38 cellular contexts compared by ENCODE assay signal in genomic region chr15:23539892-23540291, GRCh38. TPM values are rescaled to one million over a fixed set of nuclear protein-coding genes. Genes with fewer than 3 reads are reported as not detected.
"Had no signal": no experiment of that assay in that cellular context is flagged by ENCODE, and none has a peak within 500 bp of the region (broad histone marks: within the 10 kb centered on the region; RNA-seq: fewer than 3 reads in every experiment).

No MANE protein-coding gene starts in this region.

- H3K4me3 ChIP-seq: ascending aorta, cardiac muscle cell had no signal

- H3K9me3 Mint-ChIP-seq: activated naive CD4-positive, alpha-beta T cell treated with anti-CD3 and anti-CD28 coated beads, Interleukin-2, amount 10 ng/mL, durations not matched to agents 7 days and 5 days had no signal

- H3K4me1 ChIP-seq: ascending aorta had no signal

- H3K36me3 ChIP-seq: ascending aorta, cardiac muscle cell had no signal

- H3K27me3 Mint-ChIP-seq: activated B cell treated with CpG ODN at 0.5 μM for 24 hours; activated CD4-positive, alpha-beta memory T cell treated with anti-CD3 and anti-CD28 coated beads, Interleukin-2, amount 10 ng/mL, durations not matched to agents 7 days and 5 days; activated CD4-positive, alpha-beta T cell treated with anti-CD3 and anti-CD28 coated beads, Interleukin-2, amount 10 ng/mL, durations not matched to agents 24 days and 14 days; activated CD8-positive, alpha-beta memory T cell treated with anti-CD3 and anti-CD28 coated beads, Interleukin-2, amount 10 ng/mL, durations not matched to agents 7 days and 5 days; activated naive CD4-positive, alpha-beta T cell treated with anti-CD3 and anti-CD28 coated beads, Interleukin-2, amount 10 ng/mL, durations not matched to agents 7 days and 5 days; activated naive CD4-positive, alpha-beta T cell treated with anti-CD3 and anti-CD28 coated beads, Interleukin-2, amount 50 U/mL, for 24 hours; activated naive CD8-positive, alpha-beta T cell; activated naive CD8-positive, alpha-beta T cell treated with anti-CD3 and anti-CD28 coated beads, Interleukin-2, amount 10 ng/mL, durations not matched to agents 7 days and 5 days; activated naive CD8-positive, alpha-beta T cell treated with anti-CD3 and anti-CD28 coated beads, Interleukin-2, amount 50 U/mL, for 24 hours; activated T-cell treated with anti-CD3 and anti-CD28 coated beads, Interleukin-2, amount 50 U/mL, for 24 hours; central memory CD8-positive, alpha-beta T cell had no signal

- H3K4me3 Mint-ChIP-seq: activated B cell treated with CpG ODN at 0.5 μM for 24 hours; activated CD4-positive, alpha-beta memory T cell treated with anti-CD3 and anti-CD28 coated beads, Interleukin-2, amount 10 ng/mL, durations not matched to agents 7 days and 5 days; activated CD4-positive, alpha-beta T cell treated with anti-CD3 and anti-CD28 coated beads, Interleukin-2, amount 10 ng/mL, durations not matched to agents 24 days and 14 days; activated CD8-positive, alpha-beta memory T cell treated with anti-CD3 and anti-CD28 coated beads, Interleukin-2, amount 10 ng/mL, durations not matched to agents 7 days and 5 days; activated CD8-positive, alpha-beta T cell treated with anti-CD3 and anti-CD28 coated beads, Interleukin-2, amount 10 ng/mL, durations not matched to agents 7 days and 5 days; activated naive CD4-positive, alpha-beta T cell treated with anti-CD3 and anti-CD28 coated beads, Interleukin-2, amount 10 ng/mL, durations not matched to agents 7 days and 5 days; activated naive CD4-positive, alpha-beta T cell treated with anti-CD3 and anti-CD28 coated beads, Interleukin-2, amount 50 U/mL, for 24 hours; activated naive CD8-positive, alpha-beta T cell; activated naive CD8-positive, alpha-beta T cell treated with anti-CD3 and anti-CD28 coated beads, Interleukin-2, amount 10 ng/mL, durations not matched to agents 7 days and 5 days; activated naive CD8-positive, alpha-beta T cell treated with anti-CD3 and anti-CD28 coated beads, Interleukin-2, amount 50 U/mL, for 24 hours; activated T-cell treated with anti-CD3 and anti-CD28 coated beads, Interleukin-2, amount 50 U/mL, for 24 hours; brain; central memory CD8-positive, alpha-beta T cell; T-helper 1 cell treated with Interleukin-12 subunit alpha and Interleukin-12 subunit beta and Interleukin-4 antibody, amounts not matched to agents 30 μg/mL and 1 μg/mL, for 36 hours; T-helper 2 cell treated with Interferon-gamma antibody and Interleukin-4, amounts not matched to agents 5 μg/mL and 100 μg/mL, for 36 hours had no signal

- H3K36me3 Mint-ChIP-seq: activated CD8-positive, alpha-beta memory T cell treated with anti-CD3 and anti-CD28 coated beads, Interleukin-2, amount 10 ng/mL, durations not matched to agents 7 days and 5 days; activated naive CD4-positive, alpha-beta T cell treated with anti-CD3 and anti-CD28 coated beads, Interleukin-2, amount 10 ng/mL, durations not matched to agents 7 days and 5 days; activated naive CD4-positive, alpha-beta T cell treated with anti-CD3 and anti-CD28 coated beads, Interleukin-2, amount 50 U/mL, for 24 hours; activated naive CD8-positive, alpha-beta T cell; activated naive CD8-positive, alpha-beta T cell treated with anti-CD3 and anti-CD28 coated beads, Interleukin-2, amount 10 ng/mL, durations not matched to agents 7 days and 5 days; brain had no signal

- H3K4me1 Mint-ChIP-seq: activated B cell treated with CpG ODN at 0.5 μM for 24 hours; activated CD4-positive, alpha-beta memory T cell treated with anti-CD3 and anti-CD28 coated beads, Interleukin-2, amount 10 ng/mL, durations not matched to agents 7 days and 5 days; activated CD4-positive, alpha-beta T cell treated with anti-CD3 and anti-CD28 coated beads, Interleukin-2, amount 10 ng/mL, durations not matched to agents 24 days and 14 days; activated CD8-positive, alpha-beta memory T cell treated with anti-CD3 and anti-CD28 coated beads, Interleukin-2, amount 10 ng/mL, durations not matched to agents 7 days and 5 days; activated naive CD4-positive, alpha-beta T cell treated with anti-CD3 and anti-CD28 coated beads, Interleukin-2, amount 10 ng/mL, durations not matched to agents 7 days and 5 days; activated naive CD4-positive, alpha-beta T cell treated with anti-CD3 and anti-CD28 coated beads, Interleukin-2, amount 50 U/mL, for 24 hours; activated naive CD8-positive, alpha-beta T cell treated with anti-CD3 and anti-CD28 coated beads, Interleukin-2, amount 10 ng/mL, durations not matched to agents 7 days and 5 days; activated naive CD8-positive, alpha-beta T cell treated with anti-CD3 and anti-CD28 coated beads, Interleukin-2, amount 50 U/mL, for 24 hours; central memory CD8-positive, alpha-beta T cell had no signal

- ATAC-seq: activated CD8-positive, alpha-beta memory T cell treated with anti-CD3 and anti-CD28 coated beads, Interleukin-2, amount 10 ng/mL, durations not matched to agents 7 days and 5 days; activated CD8-positive, alpha-beta T cell treated with anti-CD3 and anti-CD28 coated beads, Interleukin-2, amount 10 ng/mL, durations not matched to agents 7 days and 5 days; activated naive CD8-positive, alpha-beta T cell treated with anti-CD3 and anti-CD28 coated beads, Interleukin-2, amount 50 U/mL, for 24 hours had no signal

- DNase-seq: activated B cell treated with CpG ODN at 0.5 μM for 24 hours; activated CD4-positive, alpha-beta memory T cell treated with anti-CD3 and anti-CD28 coated beads, Interleukin-2, amount 10 ng/mL, durations not matched to agents 7 days and 5 days; activated CD4-positive, alpha-beta T cell treated with anti-CD3 and anti-CD28 coated beads for 4 hours; activated CD4-positive, alpha-beta T cell treated with anti-CD3 and anti-CD28 coated beads, Interleukin-2, amount 10 ng/mL, durations not matched to agents 24 days and 14 days; activated CD4-positive, alpha-beta T cell treated with anti-CD3 and anti-CD28 coated beads, Interleukin-2, amount 50 U/mL, for 1 hour; activated CD4-positive, alpha-beta T cell treated with anti-CD3 and anti-CD28 coated beads, Interleukin-2, amount 50 U/mL, for 4 hours; activated CD4-positive, CD25-positive, alpha-beta regulatory T cell treated with anti-CD3 and anti-CD28 coated beads, Interleukin-2, amount 50 U/mL, for 72 hours; activated CD8-positive, alpha-beta memory T cell treated with anti-CD3 and anti-CD28 coated beads for 24 hours; activated CD8-positive, alpha-beta memory T cell treated with anti-CD3 and anti-CD28 coated beads, Interleukin-2, amount 10 ng/mL, durations not matched to agents 7 days and 5 days; activated CD8-positive, alpha-beta memory T cell treated with anti-CD3 and anti-CD28 coated beads, Interleukin-2, amount 50 U/mL, for 48 hours; activated CD8-positive, alpha-beta T cell treated with anti-CD3 and anti-CD28 coated beads, Interleukin-2, amount 10 ng/mL, durations not matched to agents 7 days and 5 days; activated effector memory CD4-positive, alpha-beta T cell treated with Interleukin-2 at 50 U/mL for 16 hours; activated gamma-delta T cell; activated naive CD4-positive, alpha-beta T cell treated with anti-CD3 and anti-CD28 coated beads, Interleukin-2, amount 10 ng/mL, durations not matched to agents 7 days and 5 days; activated naive CD4-positive, alpha-beta T cell treated with Interleukin-2 at 50 U/mL for 16 hours; activated naive CD8-positive, alpha-beta T cell treated with anti-CD3 and anti-CD28 coated beads, Interleukin-2, amount 10 ng/mL, durations not matched to agents 7 days and 5 days; activated naive CD8-positive, alpha-beta T cell treated with anti-CD3 and anti-CD28 coated beads, Interleukin-2, amount 50 U/mL, for 24 hours; activated T-cell treated with anti-CD3 and anti-CD28 coated beads, Interleukin-2, amount 50 U/mL, for 24 hours; activated T-cell treated with anti-CD3 and anti-CD28 coated beads, Interleukin-2, amount 50 U/mL, for 48 hours; amygdala; anterior cingulate cortex; caudate nucleus; cerebellar nuclear complex; T-helper 1 cell; T-helper 2 cell; T-helper 9 cell had no signal

- H3K9me3 ChIP-seq: ascending aorta had no signal

- FAIRE-seq: bronchial epithelial cell, TTC549 had no signal

- H3K27ac ChIP-seq: ascending aorta, cardiac muscle cell, VCaP had no signal

- H3K27ac Mint-ChIP-seq: activated B cell treated with CpG ODN at 0.5 μM for 24 hours; activated CD4-positive, alpha-beta memory T cell treated with anti-CD3 and anti-CD28 coated beads, Interleukin-2, amount 10 ng/mL, durations not matched to agents 7 days and 5 days; activated CD4-positive, alpha-beta T cell treated with anti-CD3 and anti-CD28 coated beads, Interleukin-2, amount 10 ng/mL, durations not matched to agents 24 days and 14 days; activated CD8-positive, alpha-beta memory T cell treated with anti-CD3 and anti-CD28 coated beads, Interleukin-2, amount 10 ng/mL, durations not matched to agents 7 days and 5 days; activated CD8-positive, alpha-beta T cell treated with anti-CD3 and anti-CD28 coated beads, Interleukin-2, amount 10 ng/mL, durations not matched to agents 7 days and 5 days; activated naive CD4-positive, alpha-beta T cell treated with anti-CD3 and anti-CD28 coated beads, Interleukin-2, amount 10 ng/mL, durations not matched to agents 7 days and 5 days; activated naive CD4-positive, alpha-beta T cell treated with anti-CD3 and anti-CD28 coated beads, Interleukin-2, amount 50 U/mL, for 24 hours; activated naive CD8-positive, alpha-beta T cell; activated naive CD8-positive, alpha-beta T cell treated with anti-CD3 and anti-CD28 coated beads, Interleukin-2, amount 10 ng/mL, durations not matched to agents 7 days and 5 days; activated naive CD8-positive, alpha-beta T cell treated with anti-CD3 and anti-CD28 coated beads, Interleukin-2, amount 50 U/mL, for 24 hours; activated T-cell treated with anti-CD3 and anti-CD28 coated beads, Interleukin-2, amount 50 U/mL, for 24 hours; activated T-helper 2 cell treated with anti-CD3 and anti-CD28 coated beads, Interferon-gamma antibody, Interleukin-2, Interleukin-4, amounts not matched to agents 10 μg/mL and 5 μg/mL and 100 μg/mL, durations not matched to agents 14 hours and 24 hours and 36 hours; brain; T-helper 1 cell treated with Interleukin-12 subunit alpha and Interleukin-12 subunit beta and Interleukin-4 antibody, amounts not matched to agents 30 μg/mL and 1 μg/mL, for 36 hours; T-helper 2 cell treated with Interferon-gamma antibody and Interleukin-4, amounts not matched to agents 5 μg/mL and 100 μg/mL, for 36 hours had no signal

- H3K27me3 ChIP-seq: ascending aorta, cardiac muscle cell had no signal

RNA-seq across cellular contexts. Expression of gene MKRN3, which starts 25.6 kb away (rescaled TPM):
- total RNA-seq: bronchial epithelial cell, cardiac muscle cell had no signal
- polyA plus RNA-seq: cardiac muscle cell had no signal
